Comparison of ENCODE assay signal across 8 cellular contexts in the genomic region with DNA sequence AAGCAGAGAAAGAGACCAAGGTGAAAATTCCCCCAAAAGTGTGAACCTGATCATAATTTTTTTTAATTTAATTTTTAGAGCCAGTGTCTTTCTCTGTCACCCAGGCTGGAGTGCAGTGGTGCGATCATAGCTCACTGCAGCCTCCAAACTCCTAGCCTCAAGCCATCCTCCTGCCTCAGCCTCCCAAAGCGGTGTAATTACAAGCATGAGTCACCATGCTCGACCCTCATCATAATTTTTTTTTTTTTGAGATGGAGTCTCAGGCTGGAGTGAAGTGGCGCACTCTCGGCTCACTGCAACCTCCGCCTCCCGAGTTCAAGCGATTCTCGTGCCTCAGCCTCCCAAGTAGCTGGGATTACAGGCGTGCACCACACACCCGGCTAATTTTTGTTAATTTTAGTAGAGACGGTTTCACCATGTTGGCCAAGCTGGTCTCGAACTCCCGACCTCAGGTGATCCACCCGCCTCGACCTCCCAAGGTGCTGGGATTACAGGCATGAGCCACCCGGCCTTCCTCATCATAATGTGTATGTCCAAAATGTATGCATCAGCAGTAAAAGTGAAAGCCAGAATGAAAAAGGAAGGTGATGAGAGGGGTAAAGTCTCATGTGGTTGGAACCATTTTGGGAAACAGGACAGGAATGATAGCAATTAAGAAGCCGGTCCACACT. TPM values are rescaled to one million over a fixed set of nuclear protein-coding genes. Genes with fewer than 3 reads are reported as not detected.
A peak's percentile ranks its signal among the peaks of the same experiment; 100 is the strongest.
DNase-seq lines count a peak whose midpoint lies in the region; TF ChIP-seq lines count a peak whose summit lies in the region.
"Not testable (repeated sequence)": the region's sequence is repeated elsewhere in the genome, so short reads cannot be mapped to it uniquely, and the experiment has no call there.

No MANE protein-coding gene starts in this region.

- not testable (repeated sequence) for DNase-seq in GM06990 (ENCODE audit: extremely low read depth, insufficient read length); NB4 (ENCODE audit: low read depth); activated CD4-positive, alpha-beta memory T cell treated with anti-CD3 and anti-CD28 coated beads, Interleukin-2, amount 10 ng/mL, durations not matched to agents 7 days and 5 days; breast epithelium (ENCODE audit: low spot score in 2 of 2); foreskin fibroblast; skeletal muscle cell (ENCODE audit: low read depth)
- DNase-seq in uterus: peak; percentile 16 to 17

- TF ChIP-seq POLR2A in NB4 (IDR thresholded peaks at IDR 0.05; ENCODE audit: extremely low read depth, insufficient read length); breast epithelium (IDR thresholded peaks at IDR 0.05); uterus (IDR thresholded peaks at IDR 0.05): not testable (repeated sequence)

- not testable (repeated sequence) for H3K9me3 ChIP-seq in breast epithelium; mesodermal cell (ENCODE audit: control insufficient read depth, low read length); uterus

- not testable (repeated sequence) for H3K36me3 ChIP-seq in GM06990 (ENCODE audit: control insufficient read depth, insufficient read depth, low read length); breast epithelium; uterus
- H3K36me3 ChIP-seq in mesodermal cell (ENCODE audit: control insufficient read depth, insufficient read depth, low read length): peaks cover 28% of the 10 kb centered on the region

- CTCF ChIA-PET in activated CD4-positive, alpha-beta memory T cell treated with anti-CD3 and anti-CD28 coated beads, Interleukin-2, amount 10 ng/mL, durations not matched to agents 7 days and 5 days (lab: Charles Lee): interaction anchor here (0.7 to 1.8 kb wide), 8 partner anchors 18 to 321 kb away, joined by 3 to 5 read pairs (median 3); a partner anchor contains a TSS

- POLR2A ChIA-PET in activated CD4-positive, alpha-beta memory T cell treated with anti-CD3 and anti-CD28 coated beads, Interleukin-2, amount 10 ng/mL, durations not matched to agents 7 days and 5 days (lab: Charles Lee): interaction anchor here (0.7 to 5.9 kb wide), 30 partner anchors 9 to 1120 kb away, joined by 3 to 56 read pairs (median 6); a partner anchor contains a TSS

- not testable (repeated sequence) for H3K4me1 ChIP-seq in breast epithelium, uterus
- H3K4me1 ChIP-seq in mesodermal cell (ENCODE audit: control insufficient read depth, insufficient read depth, low read length, poor library complexity, severe bottlenecking): peaks cover 13% of the 10 kb centered on the region

- not testable (repeated sequence) for TF ChIP-seq CTCF in GM06990 (IDR thresholded peaks at IDR 0.05; ENCODE audit: insufficient read depth, low read length, poor library complexity, severe bottlenecking); NB4 (IDR thresholded peaks at IDR 0.05; ENCODE audit: low read depth, low read length); breast epithelium (IDR thresholded peaks at IDR 0.05); foreskin fibroblast (IDR thresholded peaks at IDR 0.05; ENCODE audit: low read depth, low read length); uterus (IDR thresholded peaks at IDR 0.05)

- intact Hi-C loops in breast epithelium (cut with DNase I; ENCODE audit: low total_unique reads); uterus (cut with DNase I; ENCODE audit: low total_unique reads): not testable (repeated sequence)

- H3K4me3 ChIP-seq in GM06990 (replicated peaks; ENCODE audit: low read depth, low read length) (peak overlapping the region; percentile 74), NB4 (ENCODE audit: low read depth, low read length) (peak overlapping the region; percentile 100), breast epithelium (peak overlapping the region; percentile 70 to 89 (median 85)), foreskin fibroblast (ENCODE audit: low read depth in 1 of 2, low read length in 2 of 2) (peak overlapping the region; percentile 60 to 82), mesodermal cell (ENCODE audit: extremely low read depth, insufficient read depth, low read length, poor library complexity, severe bottlenecking) (peak overlapping the region; percentile 66), skeletal muscle cell (ENCODE audit: low read depth, low read length) (peak overlapping the region; percentile 79), uterus (peak overlapping the region; percentile 56 to 76)

- H3K27me3 Mint-ChIP-seq in activated CD4-positive, alpha-beta memory T cell treated with anti-CD3 and anti-CD28 coated beads, Interleukin-2, amount 10 ng/mL, durations not matched to agents 7 days and 5 days: not testable (repeated sequence)

- not testable (repeated sequence) for H3K9me3 Mint-ChIP-seq in activated CD4-positive, alpha-beta memory T cell treated with anti-CD3 and anti-CD28 coated beads, Interleukin-2, amount 10 ng/mL, durations not matched to agents 7 days and 5 days

- H3K4me3 Mint-ChIP-seq in activated CD4-positive, alpha-beta memory T cell treated with anti-CD3 and anti-CD28 coated beads, Interleukin-2, amount 10 ng/mL, durations not matched to agents 7 days and 5 days: peak overlapping the region; percentile 90

- H3K27me3 ChIP-seq in GM06990 (replicated peaks; ENCODE audit: control insufficient read depth, insufficient read depth, low read length); breast epithelium; uterus: not testable (repeated sequence)

- 79 to 89% methylated on average over 16 to 17 of the region's 18 CpGs for WGBS in mesodermal cell (ENCODE audit: insufficient coverage in 2 of 2), 2 experiments

- peaks cover 36% of the 10 kb centered on the region for H3K4me1 Mint-ChIP-seq in activated CD4-positive, alpha-beta memory T cell treated with anti-CD3 and anti-CD28 coated beads, Interleukin-2, amount 10 ng/mL, durations not matched to agents 7 days and 5 days

- peak overlapping the region; percentile 87 for H3K27ac Mint-ChIP-seq in activated CD4-positive, alpha-beta memory T cell treated with anti-CD3 and anti-CD28 coated beads, Interleukin-2, amount 10 ng/mL, durations not matched to agents 7 days and 5 days

- H3K27ac ChIP-seq in breast epithelium (peak overlapping the region; percentile 95 to 96), mesodermal cell (ENCODE audit: low read depth, low read length, severe bottlenecking) (peak overlapping the region; percentile 98), uterus (peak overlapping the region; percentile 94 to 95)

- peaks cover 43% of the 10 kb centered on the region for H3K36me3 Mint-ChIP-seq in activated CD4-positive, alpha-beta memory T cell treated with anti-CD3 and anti-CD28 coated beads, Interleukin-2, amount 10 ng/mL, durations not matched to agents 7 days and 5 days (ENCODE audit: low read depth)

RNA-seq across cellular contexts. Expression of a gene that starts 0.6 kb away (rescaled TPM):
- 100 to 1,000 TPM; 226 to 235 TPM for total RNA-seq in activated CD4-positive, alpha-beta memory T cell treated with anti-CD3 and anti-CD28 coated beads, Interleukin-2, amount 10 ng/mL, durations not matched to agents 7 days and 5 days
- total RNA-seq in breast epithelium: 100 to 1,000 TPM; 102 to 139 (median 138) TPM
- polyA plus RNA-seq in mesodermal cell (2013, experiment 1 of 2): 240 TPM
- 271 TPM for polyA plus RNA-seq in mesodermal cell (2013, experiment 2 of 2)
- 100 to 1,000 TPM; 119 to 291 (median 203) TPM for total RNA-seq in uterus

RNA-seq across cellular contexts. Expression of a gene that starts 25.7 kb away (rescaled TPM):
- 1 to 10 TPM; 2.1 to 3.1 TPM for total RNA-seq in activated CD4-positive, alpha-beta memory T cell treated with anti-CD3 and anti-CD28 coated beads, Interleukin-2, amount 10 ng/mL, durations not matched to agents 7 days and 5 days
- total RNA-seq in breast epithelium (1 to 10 TPM; 1.4 to 4.3 (median 3.1) TPM), uterus (1 to 10 TPM in 3 of 4 donors, not detected in 1; 2.0 to 4.2 (median 3.8) TPM)
- polyA plus RNA-seq in mesodermal cell (2013, experiment 1 of 2): 9.4 TPM
- polyA plus RNA-seq in mesodermal cell (2013, experiment 2 of 2): 6.7 TPM

RNA-seq across cellular contexts. Expression of a gene that starts 32.2 kb away (rescaled TPM):
- total RNA-seq in activated CD4-positive, alpha-beta memory T cell treated with anti-CD3 and anti-CD28 coated beads, Interleukin-2, amount 10 ng/mL, durations not matched to agents 7 days and 5 days: 1 to 10 TPM; 2.4 to 2.7 TPM
- total RNA-seq in breast epithelium (10 to 100 TPM in 2 of 3 donors, 1 to 10 TPM in 1; 8.6 to 14.7 (median 10.9) TPM), uterus (10 to 100 TPM in 3 of 4 donors, 1 to 10 TPM in 1; 8.6 to 28.5 (median 12.6) TPM)
- 2.0 TPM for polyA plus RNA-seq in mesodermal cell (2013, experiment 1 of 2)
- polyA plus RNA-seq in mesodermal cell (2013, experiment 2 of 2): 2.1 TPM
